Comparison of ENCODE assay signal across 37 cellular contexts in the genomic region with DNA sequence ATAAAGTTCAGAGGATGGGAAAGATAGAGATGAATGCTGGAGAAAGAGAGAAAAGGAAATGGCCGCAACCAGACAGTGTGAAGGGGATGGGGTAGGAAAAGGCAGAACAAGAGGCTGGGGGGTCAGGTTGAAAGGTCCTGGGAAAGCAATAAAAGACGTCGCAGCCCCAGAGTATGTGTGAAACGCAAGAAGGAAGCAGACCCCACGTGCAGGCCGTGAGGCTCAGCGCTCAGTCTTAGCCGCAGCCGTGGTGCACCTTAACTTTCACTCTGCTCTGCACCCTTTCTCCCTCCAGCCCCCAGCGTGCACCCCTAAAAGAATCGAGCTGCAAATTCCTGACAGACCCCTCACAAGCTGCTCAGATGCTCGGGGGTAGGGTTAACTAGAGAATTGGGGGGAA. TPM values are rescaled to one million over a fixed set of nuclear protein-coding genes. Genes with fewer than 3 reads are reported as not detected.
"Had no signal": no experiment of that assay in that cellular context is flagged by ENCODE, and none has a peak within 500 bp of the region (broad histone marks: within the 10 kb centered on the region; RNA-seq: fewer than 3 reads in every experiment).

No MANE protein-coding gene starts in this region.

- H3K9me3 ChIP-seq: MG63 had no signal

- DNase-seq: Karpas-422, Kasumi-1, MG63, MM.1S, MV-4-11, NCI-H1048, NCI-H1092, NCI-H1092 treated with DMSO at 0.1 percent for 48 hours, NCI-H1105, NCI-H1105 treated with DMSO at 0.1 percent for 48 hours, NCI-H1417, NCI-H1417 treated with DMSO at 0.1 percent for 48 hours, NCI-H1436, NCI-H1436 treated with DMSO at 0.1 percent for 48 hours, NCI-H146, NCI-H1694, NCI-H1694 treated with DMSO at 0.1 percent for 48 hours, NCI-H187 treated with DMSO at 0.1 percent for 48 hours, NCI-H1930, NCI-H2029, NCI-H2029 treated with DMSO at 0.1 percent for 48 hours, NCI-H2081, NCI-H2081 treated with DMSO at 0.1 percent for 48 hours, NCI-H2107, NCI-H2171, NCI-H2171 treated with DMSO at 0.1 percent for 48 hours, NCI-H2227 treated with DMSO at 0.1 percent for 48 hours, NCI-H226, NCI-H345, NCI-H446, NCI-H446 treated with DMSO at 0.1 percent for 48 hours, NCI-H510A, NCI-H510A treated with DMSO at 0.1 percent for 48 hours, NCI-H524 had no signal

- H3K4me3 ChIP-seq: MG63 had no signal

- H3K4me2 ChIP-seq: KMS-11 had no signal

- H3K27me3 ChIP-seq: MG63 had no signal

- H3K9ac ChIP-seq: KMS-11 had no signal

- H3K36me3 ChIP-seq: MG63 had no signal

- H3K27ac ChIP-seq: KMS-11 had no signal

RNA-seq across cellular contexts. Expression of gene DNAH17, which starts 1.9 kb away (rescaled TPM):
- total RNA-seq: LHCN-M2, MCF 10A had no signal
